In genomic region chr14:60164404-60164716, GRCh38 we compare ENCODE assay signal across 8 cellular contexts. TPM values are rescaled to one million over a fixed set of nuclear protein-coding genes. Genes with fewer than 3 reads are reported as not detected.
DNase-seq lines count a peak whose midpoint lies in the region; ATAC-seq lines count a peak whose summit lies in the region.

No MANE protein-coding gene starts in this region.

- H3K27ac ChIP-seq in HUES48 (ENCODE audit: low read depth, low read length) = no peak overlapping the region
- peak overlapping the region; percentile 90 for H3K27ac ChIP-seq in naive thymus-derived CD4-positive, alpha-beta T cell (ENCODE audit: low read depth, low read length)

- peaks cover 59% of the 10 kb centered on the region for H3K4me1 Mint-ChIP-seq in activated naive CD4-positive, alpha-beta T cell treated with anti-CD3 and anti-CD28 coated beads, Interleukin-2, amount 50 U/mL, for 24 hours
- H3K4me1 Mint-ChIP-seq in central memory CD8-positive, alpha-beta T cell = peaks cover 47% of the 10 kb centered on the region
- peaks cover 26 to 59% (median 48%) of the 10 kb centered on the region in 7 donors for H3K4me1 Mint-ChIP-seq in naive thymus-derived CD4-positive, alpha-beta T cell

- no peak for DNase-seq in activated naive CD4-positive, alpha-beta T cell treated with Interleukin-2 at 50 U/mL for 16 hours
- no peak for DNase-seq in central memory CD8-positive, alpha-beta T cell (ENCODE audit: low spot score in 2 of 2)
- no peak for DNase-seq in naive thymus-derived CD4-positive, alpha-beta T cell
- DNase-seq in mesenteric fat pad (ENCODE audit: low spot score) = no peak
- no peak for DNase-seq in retina
- no peak for DNase-seq in NCI-H1048 (lab: John Stamatoyannopoulos, UW)

- H3K9ac ChIP-seq in HUES48 (ENCODE audit: low read depth, low read length) = no peak overlapping the region

- intact Hi-C loops in naive thymus-derived CD4-positive, alpha-beta T cell (cut with micrococcal nuclease) = loop anchor here (1.0 to 10.0 kb wide), 9 partner anchors 13 to 1740 kb away; partner anchors contain the start of genes PCNX4 (in 2 of the 2), DAAM1 (in 1 of the 2), KIAA0586 (in 1 of the 2) and PPM1A (in 1 of the 2)

- peaks cover 18% of the 10 kb centered on the region for H3K4me1 ChIP-seq in HUES48 (ENCODE audit: control insufficient read depth, insufficient read depth, low read length)
- H3K4me1 ChIP-seq in naive thymus-derived CD4-positive, alpha-beta T cell (ENCODE audit: control insufficient read depth in 2 of 2, insufficient read depth in 2 of 2, low read length in 2 of 2) = peaks cover 20 to 31% of the 10 kb centered on the region in 2 donors

- POLR2A ChIA-PET in naive thymus-derived CD4-positive, alpha-beta T cell (lab: Charles Lee) = interaction anchor here (0.7 to 4.2 kb wide), 8 partner anchors 11 to 1736 kb away, joined by 3 to 46 read pairs (median 12); partner anchors contain the start of genes PCNX4 and PPM1A

- H3K27ac Mint-ChIP-seq in activated naive CD4-positive, alpha-beta T cell treated with anti-CD3 and anti-CD28 coated beads, Interleukin-2, amount 50 U/mL, for 24 hours = peak overlapping the region; percentile 97
- H3K27ac Mint-ChIP-seq in central memory CD8-positive, alpha-beta T cell (ENCODE audit: low read depth) = peak overlapping the region; percentile 90
- peak overlapping the region; percentile 91 to 99 (median 97) for H3K27ac Mint-ChIP-seq in naive thymus-derived CD4-positive, alpha-beta T cell

- peaks cover 4% of the 10 kb centered on the region for H3K36me3 Mint-ChIP-seq in activated naive CD4-positive, alpha-beta T cell treated with anti-CD3 and anti-CD28 coated beads, Interleukin-2, amount 50 U/mL, for 24 hours
- peaks cover 9% of the 10 kb centered on the region for H3K36me3 Mint-ChIP-seq in central memory CD8-positive, alpha-beta T cell (ENCODE audit: insufficient read depth)
- H3K36me3 Mint-ChIP-seq in naive thymus-derived CD4-positive, alpha-beta T cell = peaks cover 0 to 9% (median 0%) of the 10 kb centered on the region in 5 donors

- peaks cover 13% of the 10 kb centered on the region for H3K27me3 ChIP-seq in HUES48 (ENCODE audit: control insufficient read depth, insufficient read depth, low read length)
- H3K27me3 ChIP-seq in naive thymus-derived CD4-positive, alpha-beta T cell (ENCODE audit: control insufficient read depth in 2 of 2, insufficient read depth in 2 of 2, low read length in 2 of 2) = no peaks in the 10 kb centered on the region

- CTCF ChIA-PET in naive thymus-derived CD4-positive, alpha-beta T cell (lab: Charles Lee) = interaction anchor here (0.6 to 2.0 kb wide), 4 partner anchors 20 to 198 kb away, joined by 3 to 12 read pairs (median 5); no protein-coding TSS in a partner anchor

- H3K4me3 Mint-ChIP-seq in activated naive CD4-positive, alpha-beta T cell treated with anti-CD3 and anti-CD28 coated beads, Interleukin-2, amount 50 U/mL, for 24 hours = peak overlapping the region; percentile 96
- H3K4me3 Mint-ChIP-seq in central memory CD8-positive, alpha-beta T cell = peak overlapping the region; percentile 95
- H3K4me3 Mint-ChIP-seq in naive thymus-derived CD4-positive, alpha-beta T cell = peak overlapping the region; percentile 86 to 99 (median 95)

- H3K4me3 ChIP-seq in HUES48 (ENCODE audit: low read depth, low read length) = peak overlapping the region; percentile 82
- peak overlapping the region; percentile 85 for H3K4me3 ChIP-seq in naive thymus-derived CD4-positive, alpha-beta T cell (ENCODE audit: low read length)

- H3K9me3 Mint-ChIP-seq in activated naive CD4-positive, alpha-beta T cell treated with anti-CD3 and anti-CD28 coated beads, Interleukin-2, amount 50 U/mL, for 24 hours = no peaks in the 10 kb centered on the region
- H3K9me3 Mint-ChIP-seq in central memory CD8-positive, alpha-beta T cell = no peaks in the 10 kb centered on the region
- H3K9me3 Mint-ChIP-seq in naive thymus-derived CD4-positive, alpha-beta T cell = no peaks in the 10 kb centered on the region

- H3K27me3 Mint-ChIP-seq in activated naive CD4-positive, alpha-beta T cell treated with anti-CD3 and anti-CD28 coated beads, Interleukin-2, amount 50 U/mL, for 24 hours = no peaks in the 10 kb centered on the region
- H3K27me3 Mint-ChIP-seq in central memory CD8-positive, alpha-beta T cell = no peaks in the 10 kb centered on the region
- H3K27me3 Mint-ChIP-seq in naive thymus-derived CD4-positive, alpha-beta T cell = no peaks in the 10 kb centered on the region

- ATAC-seq in central memory CD8-positive, alpha-beta T cell (replicated peaks; ENCODE audit: extremely low read depth, poor library complexity, severe bottlenecking) = no peak
- ATAC-seq in naive thymus-derived CD4-positive, alpha-beta T cell = peak; percentile 18

- no peaks in the 10 kb centered on the region for H3K36me3 ChIP-seq in HUES48 (ENCODE audit: control insufficient read depth, insufficient read depth, low read length)
- H3K36me3 ChIP-seq in naive thymus-derived CD4-positive, alpha-beta T cell (ENCODE audit: control insufficient read depth in 2 of 3, insufficient read depth in 3 of 3, low read length in 3 of 3) = peaks cover 0 to 5% (median 0%) of the 10 kb centered on the region in 3 experiments

- no peaks in the 10 kb centered on the region for H3K9me3 ChIP-seq in HUES48 (ENCODE audit: control insufficient read depth, insufficient read depth, low read length)
- H3K9me3 ChIP-seq in naive thymus-derived CD4-positive, alpha-beta T cell (ENCODE audit: control insufficient read depth in 2 of 3, low read length in 3 of 3) = no peaks in the 10 kb centered on the region

RNA-seq across cellular contexts. Expression of gene DHRS7, which starts 0.8 kb away (rescaled TPM):
- total RNA-seq in naive thymus-derived CD4-positive, alpha-beta T cell = 10 to 100 TPM; 29.9 to 50.9 (median 38.0) TPM
- polyA plus RNA-seq in naive thymus-derived CD4-positive, alpha-beta T cell = 100 to 1,000 TPM; 108 to 118 TPM
- 47.9 TPM for total RNA-seq in mesenteric fat pad
